In the genomic region with DNA sequence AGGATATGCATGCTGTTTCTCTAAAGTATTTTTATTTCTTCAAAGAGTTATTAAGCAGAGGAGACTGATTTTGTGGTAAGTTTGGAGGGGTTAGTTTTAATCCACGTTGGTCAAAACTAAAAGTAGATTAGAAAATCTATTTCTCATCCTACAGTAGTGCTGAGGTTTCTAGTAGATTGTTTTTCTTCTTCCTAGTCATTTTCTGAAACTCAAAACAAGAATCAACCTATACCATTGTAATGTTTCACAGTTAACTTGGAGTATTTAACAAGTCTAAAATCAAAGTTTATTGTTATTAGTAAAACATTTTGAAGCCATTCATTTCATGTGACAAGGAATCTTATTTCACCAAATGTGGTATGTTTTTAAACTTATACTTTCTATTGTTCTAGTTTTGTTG, we compare ENCODE assay signal across 23 cellular contexts.
"Had no signal": no experiment of that assay in that cellular context is flagged by ENCODE, and none has a peak within 500 bp of the region (broad histone marks: within the 10 kb centered on the region; RNA-seq: fewer than 3 reads in every experiment).

No MANE protein-coding gene starts in this region.

- H3K4me2 ChIP-seq: SK-N-SH had no signal

- H3K27me3 Mint-ChIP-seq: activated CD8-positive, alpha-beta memory T cell treated with anti-CD3 and anti-CD28 coated beads, Interleukin-2, amount 10 ng/mL, durations not matched to agents 7 days and 5 days; activated naive CD4-positive, alpha-beta T cell treated with anti-CD3 and anti-CD28 coated beads, Interleukin-2, amount 50 U/mL, for 24 hours had no signal

- H3K4me3 ChIP-seq: breast epithelium had no signal

- H3K4me1 ChIP-seq: breast epithelium had no signal

- H3K27me3 ChIP-seq: breast epithelium had no signal

- H3K9me3 ChIP-seq: breast epithelium, SK-N-SH had no signal

- H3K27ac ChIP-seq: breast epithelium had no signal

- H3K4me3 Mint-ChIP-seq: activated CD8-positive, alpha-beta memory T cell treated with anti-CD3 and anti-CD28 coated beads, Interleukin-2, amount 10 ng/mL, durations not matched to agents 7 days and 5 days; activated naive CD4-positive, alpha-beta T cell treated with anti-CD3 and anti-CD28 coated beads, Interleukin-2, amount 50 U/mL, for 24 hours had no signal

- H3K27ac Mint-ChIP-seq: activated CD8-positive, alpha-beta memory T cell treated with anti-CD3 and anti-CD28 coated beads, Interleukin-2, amount 10 ng/mL, durations not matched to agents 7 days and 5 days; activated naive CD4-positive, alpha-beta T cell treated with anti-CD3 and anti-CD28 coated beads, Interleukin-2, amount 50 U/mL, for 24 hours had no signal

- H3K9ac ChIP-seq: SK-N-SH had no signal

- H3K36me3 ChIP-seq: breast epithelium had no signal

- H3K9me3 Mint-ChIP-seq: activated naive CD4-positive, alpha-beta T cell treated with anti-CD3 and anti-CD28 coated beads, Interleukin-2, amount 50 U/mL, for 24 hours had no signal

- DNase-seq: activated CD4-positive, alpha-beta T cell treated with anti-CD3 and anti-CD28 coated beads for 48 hours; activated CD4-positive, alpha-beta T cell treated with anti-CD3 and anti-CD28 coated beads, Interleukin-2, amount 50 U/mL, for 48 hours; activated CD4-positive, CD25-positive, alpha-beta regulatory T cell; activated CD8-positive, alpha-beta memory T cell treated with anti-CD3 and anti-CD28 coated beads, Interleukin-2, amount 10 ng/mL, durations not matched to agents 7 days and 5 days; activated effector memory CD4-positive, alpha-beta T cell treated with Interleukin-2 at 50 U/mL for 16 hours; activated naive CD4-positive, alpha-beta T cell; aorta; caudate nucleus; MM.1S; NCI-H1105; NCI-H1436; NCI-H1694 treated with DMSO at 0.1 percent for 48 hours; NCI-H2081; NCI-H510A treated with DMSO at 0.1 percent for 48 hours; NCI-H69; NK-92 treated with Interleukin-12 subunit alpha and Interleukin-12 subunit beta, amount 100 ng/mL, for 24 hours; OCI-M1; RPMI8226; SK-N-SH; T-helper 1 cell had no signal

- ATAC-seq: activated CD8-positive, alpha-beta memory T cell treated with anti-CD3 and anti-CD28 coated beads, Interleukin-2, amount 10 ng/mL, durations not matched to agents 7 days and 5 days; Right ventricle myocardium inferior had no signal
